In the genomic region with DNA sequence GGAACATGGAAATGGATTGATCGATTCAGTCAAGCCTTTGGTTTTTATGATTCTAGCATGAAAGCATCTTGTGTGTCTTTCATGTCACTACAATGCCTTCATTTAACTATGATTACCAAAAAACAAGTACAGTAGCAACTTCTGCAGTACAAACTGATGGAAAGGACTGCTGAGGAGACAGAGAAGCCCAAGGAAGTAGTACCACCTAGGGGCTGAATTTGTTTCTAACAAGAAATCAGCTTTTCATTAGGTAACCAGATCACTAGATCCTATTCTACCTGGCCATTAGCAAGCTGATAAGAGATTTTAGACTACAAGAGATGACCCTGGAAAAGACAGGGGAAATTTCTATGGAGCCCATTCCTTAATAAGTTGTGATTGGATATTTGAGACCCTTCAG, we compare ENCODE assay signal across 9 cellular contexts. TPM values are rescaled to one million over a fixed set of nuclear protein-coding genes. Genes with fewer than 3 reads are reported as not detected.
DNase-seq lines count a peak whose midpoint lies in the region; ATAC-seq, FAIRE-seq and TF ChIP-seq lines count a peak whose summit lies in the region.
"Had no signal": no experiment of that assay in that cellular context is flagged by ENCODE, and none has a peak within 500 bp of the region (broad histone marks: within the 10 kb centered on the region; RNA-seq: fewer than 3 reads in every experiment).

No MANE protein-coding gene starts in this region.

- no peak for TF ChIP-seq POLR2A in H54 (IDR thresholded peaks at IDR 0.05; ENCODE audit: low read depth, low read length)

- no peaks in the 10 kb centered on the region for H3K36me3 Mint-ChIP-seq in WTC11

- H3K4me3 Mint-ChIP-seq in WTC11, result no peak overlapping the region
- H3K4me3 Mint-ChIP-seq: activated B cell treated with CpG ODN at 0.5 μM for 24 hours had no signal

- WGBS in liver, result 83% methylated on average over 1 of the region's 1 CpG

- H3K27ac Mint-ChIP-seq in WTC11, result no peak overlapping the region
- H3K27ac Mint-ChIP-seq: activated B cell treated with CpG ODN at 0.5 μM for 24 hours had no signal

- POLR2A ChIA-PET in WTC11 (lab: Charles Lee), result no interaction called here

- H3K27me3 ChIP-seq in liver (ENCODE audit: control insufficient read depth in 4 of 4, insufficient read depth in 4 of 4, low read length in 3 of 4), result no peaks in the 10 kb centered on the region

- no peaks in the 10 kb centered on the region for H3K9me3 ChIP-seq in liver (ENCODE audit: control insufficient read depth in 4 of 4, low read length in 3 of 4)

- CTCF ChIA-PET in WTC11 (lab: Charles Lee), result interaction anchor here (0.7 to 1.3 kb wide), 15 partner anchors 9 to 173 kb away, joined by 3 to 11 read pairs (median 4); a partner anchor contains a TSS

- FAIRE-seq in H54 (lab: Jason Lieb, UNC), result peak; percentile 95

- peak; percentile 67 for ATAC-seq in WTC11

- TF ChIP-seq CTCF in C4-2B (conservative IDR thresholded peaks at IDR 0.05) (peak; percentile 40), WTC11 (IDR thresholded peaks at IDR 0.05) (no peak), liver (IDR thresholded peaks at IDR 0.05; ENCODE audit: low read depth, low read length, missing input control) (peak; percentile 38)

- no peaks in the 10 kb centered on the region for H3K27me3 Mint-ChIP-seq in WTC11 (ENCODE audit: low read depth)
- H3K27me3 Mint-ChIP-seq: activated B cell treated with CpG ODN at 0.5 μM for 24 hours had no signal

- H3K36me3 ChIP-seq in liver (ENCODE audit: control insufficient read depth in 4 of 4, insufficient read depth in 3 of 4, low read depth in 1 of 4, low read length in 3 of 4), result no peaks in the 10 kb centered on the region

- no peaks in the 10 kb centered on the region for H3K9me3 Mint-ChIP-seq in WTC11
- H3K9me3 Mint-ChIP-seq: activated B cell treated with CpG ODN at 0.5 μM for 24 hours had no signal

- H3K27ac ChIP-seq in C4-2B, result no peak overlapping the region
- H3K27ac ChIP-seq in liver (ENCODE audit: low read depth in 1 of 2, low read length in 2 of 2), result no peak overlapping the region

- H3K4me3 ChIP-seq in liver (ENCODE audit: low read depth in 1 of 3, low read length in 3 of 3), result no peak overlapping the region

- TF ChIP-seq RAD21 in liver (IDR thresholded peaks at IDR 0.05), result peak; percentile 87 to 89

- peaks cover 21% of the 10 kb centered on the region for H3K4me1 Mint-ChIP-seq in WTC11

- peaks cover 3 to 28% (median 14%) of the 10 kb centered on the region in 4 donors for H3K4me1 ChIP-seq in liver (ENCODE audit: control insufficient read depth in 4 of 4, insufficient read depth in 4 of 4, low read length in 3 of 4)

- no peak overlapping the region for H3K9ac ChIP-seq in liver (ENCODE audit: low read depth in 1 of 2, low read length in 2 of 2)

- DNase-seq in H54 (ENCODE audit: insufficient read length, low spot score) (no peak), WTC11 (ENCODE audit: low spot score) (no peak), GOT3 (lab: John Stamatoyannopoulos, UW) (no peak)
- DNase-seq in stimulated activated CD4-positive, alpha-beta T cell treated with anti-CD3 and anti-CD28 coated beads, Interleukin-15, amount 100 ng/mL, for 24 hours, result no peak
- no peak for DNase-seq in stimulated activated CD4-positive, alpha-beta T cell treated with anti-CD3 and anti-CD28 coated beads, Interleukin-12 subunit alpha, Interleukin-12 subunit beta, amount 100 ng/mL, for 4 hours
- no peak for DNase-seq in effector CD8-positive, alpha-beta T cell (lab: John Stamatoyannopoulos, UW)
- DNase-seq: activated B cell treated with CpG ODN at 0.5 μM for 24 hours had no signal

TF ChIP-seq in WTC11, 78 proteins besides CTCF, POLR2A, EP300 and RAD21 (continues in another document):
- TF ChIP-seq ATF1 (CRISPR knock-in tag; IDR thresholded peaks at IDR 0.05) (no peak), SMAD3 (CRISPR knock-in tag; IDR thresholded peaks at IDR 0.05; ENCODE audit: borderline replicate concordance) (no peak), SOX15 (CRISPR knock-in tag; IDR thresholded peaks at IDR 0.05) (no peak), PRRX2 (CRISPR knock-in tag; IDR thresholded peaks at IDR 0.05) (no peak), ZNF232 (CRISPR knock-in tag; IDR thresholded peaks at IDR 0.05) (no peak), CBFB (CRISPR knock-in tag; IDR thresholded peaks at IDR 0.05; ENCODE audit: low read depth) (no peak)
- TF ChIP-seq, protein P1, sequence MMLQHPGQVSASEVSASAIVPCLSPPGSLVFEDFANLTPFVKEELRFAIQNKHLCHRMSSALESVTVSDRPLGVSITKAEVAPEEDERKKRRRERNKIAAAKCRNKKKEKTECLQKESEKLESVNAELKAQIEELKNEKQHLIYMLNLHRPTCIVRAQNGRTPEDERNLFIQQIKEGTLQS (CRISPR knock-in tag; conservative IDR thresholded peaks at IDR 0.05), result no peak
- TF ChIP-seq, protein P2, sequence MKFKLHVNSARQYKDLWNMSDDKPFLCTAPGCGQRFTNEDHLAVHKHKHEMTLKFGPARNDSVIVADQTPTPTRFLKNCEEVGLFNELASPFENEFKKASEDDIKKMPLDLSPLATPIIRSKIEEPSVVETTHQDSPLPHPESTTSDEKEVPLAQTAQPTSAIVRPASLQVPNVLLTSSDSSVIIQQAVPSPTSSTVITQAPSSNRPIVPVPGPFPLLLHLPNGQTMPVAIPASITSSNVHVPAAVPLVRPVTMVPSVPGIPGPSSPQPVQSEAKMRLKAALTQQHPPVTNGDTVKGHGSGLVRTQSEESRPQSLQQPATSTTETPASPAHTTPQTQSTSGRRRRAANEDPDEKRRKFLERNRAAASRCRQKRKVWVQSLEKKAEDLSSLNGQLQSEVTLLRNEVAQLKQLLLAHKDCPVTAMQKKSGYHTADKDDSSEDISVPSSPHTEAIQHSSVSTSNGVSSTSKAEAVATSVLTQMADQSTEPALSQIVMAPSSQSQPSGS (CRISPR knock-in tag; IDR thresholded peaks at IDR 0.05; ENCODE audit: borderline replicate concordance, low read depth), result no peak

TF ChIP-seq in liver, 16 proteins besides CTCF, POLR2A, EP300 and RAD21:
- TF ChIP-seq HNF4G (IDR thresholded peaks at IDR 0.05) (no peak), JUND (IDR thresholded peaks at IDR 0.05) (no peak), HNF4A (conservative IDR thresholded peaks at IDR 0.05) (no peak), YY1 (IDR thresholded peaks at IDR 0.05) (no peak), NR2F2 (IDR thresholded peaks at IDR 0.05) (no peak), SP1 (IDR thresholded peaks at IDR 0.05) (no peak), GABPA (IDR thresholded peaks at IDR 0.05 in 1 of 2, conservative IDR thresholded peaks at IDR 0.05 in 1 of 2) (no peak), FOXA2 (IDR thresholded peaks at IDR 0.05) (no peak), RXRA (IDR thresholded peaks at IDR 0.05) (no peak)
- TF ChIP-seq, protein P3, sequence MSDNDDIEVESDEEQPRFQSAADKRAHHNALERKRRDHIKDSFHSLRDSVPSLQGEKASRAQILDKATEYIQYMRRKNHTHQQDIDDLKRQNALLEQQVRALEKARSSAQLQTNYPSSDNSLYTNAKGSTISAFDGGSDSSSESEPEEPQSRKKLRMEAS (IDR thresholded peaks at IDR 0.05), result no peak
- TF ChIP-seq, protein P4, sequence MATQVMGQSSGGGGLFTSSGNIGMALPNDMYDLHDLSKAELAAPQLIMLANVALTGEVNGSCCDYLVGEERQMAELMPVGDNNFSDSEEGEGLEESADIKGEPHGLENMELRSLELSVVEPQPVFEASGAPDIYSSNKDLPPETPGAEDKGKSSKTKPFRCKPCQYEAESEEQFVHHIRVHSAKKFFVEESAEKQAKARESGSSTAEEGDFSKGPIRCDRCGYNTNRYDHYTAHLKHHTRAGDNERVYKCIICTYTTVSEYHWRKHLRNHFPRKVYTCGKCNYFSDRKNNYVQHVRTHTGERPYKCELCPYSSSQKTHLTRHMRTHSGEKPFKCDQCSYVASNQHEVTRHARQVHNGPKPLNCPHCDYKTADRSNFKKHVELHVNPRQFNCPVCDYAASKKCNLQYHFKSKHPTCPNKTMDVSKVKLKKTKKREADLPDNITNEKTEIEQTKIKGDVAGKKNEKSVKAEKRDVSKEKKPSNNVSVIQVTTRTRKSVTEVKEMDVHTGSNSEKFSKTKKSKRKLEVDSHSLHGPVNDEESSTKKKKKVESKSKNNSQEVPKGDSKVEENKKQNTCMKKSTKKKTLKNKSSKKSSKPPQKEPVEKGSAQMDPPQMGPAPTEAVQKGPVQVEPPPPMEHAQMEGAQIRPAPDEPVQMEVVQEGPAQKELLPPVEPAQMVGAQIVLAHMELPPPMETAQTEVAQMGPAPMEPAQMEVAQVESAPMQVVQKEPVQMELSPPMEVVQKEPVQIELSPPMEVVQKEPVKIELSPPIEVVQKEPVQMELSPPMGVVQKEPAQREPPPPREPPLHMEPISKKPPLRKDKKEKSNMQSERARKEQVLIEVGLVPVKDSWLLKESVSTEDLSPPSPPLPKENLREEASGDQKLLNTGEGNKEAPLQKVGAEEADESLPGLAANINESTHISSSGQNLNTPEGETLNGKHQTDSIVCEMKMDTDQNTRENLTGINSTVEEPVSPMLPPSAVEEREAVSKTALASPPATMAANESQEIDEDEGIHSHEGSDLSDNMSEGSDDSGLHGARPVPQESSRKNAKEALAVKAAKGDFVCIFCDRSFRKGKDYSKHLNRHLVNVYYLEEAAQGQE (IDR thresholded peaks at IDR 0.05), result no peak
- TF ChIP-seq, protein P5, sequence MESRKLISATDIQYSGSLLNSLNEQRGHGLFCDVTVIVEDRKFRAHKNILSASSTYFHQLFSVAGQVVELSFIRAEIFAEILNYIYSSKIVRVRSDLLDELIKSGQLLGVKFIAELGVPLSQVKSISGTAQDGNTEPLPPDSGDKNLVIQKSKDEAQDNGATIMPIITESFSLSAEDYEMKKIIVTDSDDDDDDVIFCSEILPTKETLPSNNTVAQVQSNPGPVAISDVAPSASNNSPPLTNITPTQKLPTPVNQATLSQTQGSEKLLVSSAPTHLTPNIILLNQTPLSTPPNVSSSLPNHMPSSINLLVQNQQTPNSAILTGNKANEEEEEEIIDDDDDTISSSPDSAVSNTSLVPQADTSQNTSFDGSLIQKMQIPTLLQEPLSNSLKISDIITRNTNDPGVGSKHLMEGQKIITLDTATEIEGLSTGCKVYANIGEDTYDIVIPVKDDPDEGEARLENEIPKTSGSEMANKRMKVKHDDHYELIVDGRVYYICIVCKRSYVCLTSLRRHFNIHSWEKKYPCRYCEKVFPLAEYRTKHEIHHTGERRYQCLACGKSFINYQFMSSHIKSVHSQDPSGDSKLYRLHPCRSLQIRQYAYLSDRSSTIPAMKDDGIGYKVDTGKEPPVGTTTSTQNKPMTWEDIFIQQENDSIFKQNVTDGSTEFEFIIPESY (IDR thresholded peaks at IDR 0.05), result no peak
TF ChIP-seq in liver: peak in this region for 0.

RNA-seq across cellular contexts. Expression of a gene that starts 3.2 kb away (rescaled TPM):
- 1.5 to 2.0 TPM (median 1.5 TPM) in 3 replicates for total RNA-seq in WTC11 (2021)
- 10 to 100 TPM; 11.4 to 11.8 TPM for total RNA-seq in liver
- 10 to 100 TPM in 1 of 2 donors, 1 to 10 TPM in 1; 8.1 to 17.5 TPM for polyA plus RNA-seq in liver

RNA-seq across cellular contexts. Expression of a gene that starts 11.4 kb away (rescaled TPM):
- total RNA-seq in WTC11 (2021) (not detected in 3 replicates), liver (10 to 100 TPM in 1 of 2 donors, not detected in 1; 13.3 TPM)
- under 1 TPM in 1 of 2 donors, not detected in 1; 0.15 TPM for polyA plus RNA-seq in liver
- total RNA-seq: activated B cell treated with CpG ODN at 0.5 μM for 24 hours had no signal

RNA-seq across cellular contexts. Expression of a gene that starts 25.1 kb away (rescaled TPM):
- total RNA-seq in WTC11 (2021) (1.7 to 2.0 TPM (median 1.8 TPM) in 3 replicates), liver (10 to 100 TPM in 1 of 2 donors, 1 to 10 TPM in 1; 5.0 to 10.7 TPM)
- polyA plus RNA-seq in liver, result 1 to 10 TPM; 6.2 to 7.3 TPM
